8 cellular contexts compared by ENCODE assay signal in the genomic region with DNA sequence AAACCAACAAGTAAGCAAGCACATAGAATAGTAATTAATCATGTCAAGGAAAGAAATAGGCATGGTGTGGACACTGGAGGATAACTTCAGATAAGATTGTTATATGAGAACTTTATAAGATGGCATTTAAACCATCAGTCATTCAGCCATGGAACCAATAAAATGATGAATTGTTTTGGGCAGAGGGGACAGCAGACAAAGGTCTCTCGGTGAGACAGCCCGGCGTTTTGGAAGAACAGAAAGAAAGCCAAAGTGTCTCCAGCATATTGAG. TPM values are rescaled to one million over a fixed set of nuclear protein-coding genes. Genes with fewer than 3 reads are reported as not detected.
DNase-seq lines count a peak whose midpoint lies in the region; ATAC-seq, FAIRE-seq and TF ChIP-seq lines count a peak whose summit lies in the region.

No MANE protein-coding gene starts in this region.

- no peaks in the 10 kb centered on the region for H4K20me1 ChIP-seq in HepG2 (ENCODE audit: insufficient read depth, low read length)

- peak overlapping the region; percentile 54 for H3K9ac ChIP-seq in HepG2 (ENCODE audit: insufficient read depth, low read depth, low read length)

- H3K4me1 ChIP-seq in HepG2 (ENCODE audit: insufficient read depth, low read length), result peaks cover 32% of the 10 kb centered on the region

- no peak for TF ChIP-seq EP300 in HepG2 (IDR thresholded peaks at IDR 0.05; ENCODE audit: low read depth in 2 of 2, low read length in 2 of 2)
- no peak for TF ChIP-seq EP300 in HepG2 (CRISPR knock-in tag; IDR thresholded peaks at IDR 0.05; ENCODE audit: borderline replicate concordance)

- no peak for FAIRE-seq in HepG2 (lab: Jason Lieb, UNC)

- no peak for ATAC-seq in activated CD4-positive, alpha-beta T cell treated with anti-CD3 and anti-CD28 coated beads for 36 hours
- ATAC-seq in activated naive CD8-positive, alpha-beta T cell treated with anti-CD3 and anti-CD28 coated beads, Interleukin-2, amount 50 U/mL, for 24 hours, result no peak
- ATAC-seq in HepG2, result no peak
- no peak for ATAC-seq in GM19023 (IDR thresholded peaks at IDR 0.05; ENCODE audit: unreplicated experiment)

- H3K27ac Mint-ChIP-seq in activated CD4-positive, alpha-beta T cell treated with anti-CD3 and anti-CD28 coated beads for 36 hours, result peak overlapping the region; percentile 100
- H3K27ac Mint-ChIP-seq in activated naive CD8-positive, alpha-beta T cell treated with anti-CD3 and anti-CD28 coated beads, Interleukin-2, amount 50 U/mL, for 24 hours, result peak overlapping the region; percentile 99

- intact Hi-C loops in activated CD4-positive, alpha-beta T cell treated with anti-CD3 and anti-CD28 coated beads for 36 hours (cut with DNase I, micrococcal nuclease), result loop anchor here in 1 of 2 experiments (2.0 to 10.0 kb wide), 5 partner anchors 36 to 1350 kb away; a partner anchor contains a TSS
- intact Hi-C loops in HepG2 (cut with micrococcal nuclease; ENCODE audit: unreplicated experiment), result loop anchor here (1.0 to 2.0 kb wide), 2 partner anchors 94 to 238 kb away; a partner anchor contains a TSS

- DNase-seq in activated CD4-positive, alpha-beta T cell treated with anti-CD3 and anti-CD28 coated beads for 36 hours, result no peak
- no peak for DNase-seq in activated CD4-positive, alpha-beta T cell treated with anti-CD3 and anti-CD28 coated beads, Interleukin-2, amount 50 U/mL, for 48 hours
- no peak for DNase-seq in activated naive CD8-positive, alpha-beta T cell treated with anti-CD3 and anti-CD28 coated beads, Interleukin-2, amount 50 U/mL, for 24 hours
- DNase-seq in HepG2 (ENCODE audit: low spot score) (no peak), NCI-H1694 treated with DMSO at 0.1 percent for 48 hours (lab: John Stamatoyannopoulos, UW) (no peak), superior temporal gyrus (ENCODE audit: extremely low spot score) (no peak)

- peaks cover 31% of the 10 kb centered on the region for H3K4me1 Mint-ChIP-seq in activated CD4-positive, alpha-beta T cell treated with anti-CD3 and anti-CD28 coated beads for 36 hours
- peaks cover 45% of the 10 kb centered on the region for H3K4me1 Mint-ChIP-seq in activated naive CD8-positive, alpha-beta T cell treated with anti-CD3 and anti-CD28 coated beads, Interleukin-2, amount 50 U/mL, for 24 hours

- no peak for TF ChIP-seq POLR2A in HepG2 (IDR thresholded peaks at IDR 0.05; ENCODE audit: insufficient read depth in 1 of 2, low read depth in 2 of 2, low read length in 2 of 2)

- no peaks in the 10 kb centered on the region for H3K36me3 ChIP-seq in HepG2 (replicated peaks in 1 of 2; ENCODE audit: control insufficient read depth in 1 of 2, insufficient read depth in 2 of 2, low read length in 2 of 2)

- peaks cover 23% of the 10 kb centered on the region for H3K36me3 Mint-ChIP-seq in activated CD4-positive, alpha-beta T cell treated with anti-CD3 and anti-CD28 coated beads for 36 hours (ENCODE audit: low read depth)
- peaks cover 15% of the 10 kb centered on the region for H3K36me3 Mint-ChIP-seq in activated naive CD8-positive, alpha-beta T cell treated with anti-CD3 and anti-CD28 coated beads, Interleukin-2, amount 50 U/mL, for 24 hours (ENCODE audit: low read depth)

- H3K9me3 Mint-ChIP-seq in activated CD4-positive, alpha-beta T cell treated with anti-CD3 and anti-CD28 coated beads for 36 hours (ENCODE audit: low read depth), result no peaks in the 10 kb centered on the region
- no peaks in the 10 kb centered on the region for H3K9me3 Mint-ChIP-seq in activated naive CD8-positive, alpha-beta T cell treated with anti-CD3 and anti-CD28 coated beads, Interleukin-2, amount 50 U/mL, for 24 hours

- H3K79me2 ChIP-seq in HepG2 (ENCODE audit: insufficient read depth, low read length), result peaks cover 14% of the 10 kb centered on the region

- H3K4me2 ChIP-seq in HepG2 (ENCODE audit: low read depth, low read length), result peak overlapping the region; percentile 94

- H3K4me3 ChIP-seq in HepG2 (replicated peaks in 1 of 3; ENCODE audit: insufficient read depth in 1 of 3, low read depth in 2 of 3, low read length in 3 of 3), result peak overlapping the region; percentile 48 to 63 (median 57)

- POLR2A ChIA-PET in activated CD4-positive, alpha-beta T cell treated with anti-CD3 and anti-CD28 coated beads for 36 hours (lab: Charles Lee), result interaction anchor here (3.2 kb wide), 1 partner anchor 171 kb away, joined by 17 read pairs; a partner anchor contains a TSS
- POLR2A ChIA-PET in HepG2 (lab: Yijun Ruan, JAX), result interaction anchor here (1.0 to 2.2 kb wide), 2 partner anchors 13 to 238 kb away, joined by 5 to 9 read pairs; a partner anchor contains a TSS

- in situ Hi-C loops in HepG2 (cut with HindIII; ENCODE audit: extremely low pct_ligation_motif_present, low pct_unique_long_range_greater_than_20kb), result no loop called here

- no peaks in the 10 kb centered on the region for H3K9me3 ChIP-seq in HepG2 (ENCODE audit: low read length)

- TF ChIP-seq CTCF in HepG2 (CRISPR knock-in tag; IDR thresholded peaks at IDR 0.05), result no peak

- peak overlapping the region; percentile 75 for H2AFZ ChIP-seq in HepG2 (ENCODE audit: low read length)

- CTCF ChIA-PET in activated CD4-positive, alpha-beta T cell treated with anti-CD3 and anti-CD28 coated beads for 36 hours (lab: Charles Lee), result interaction anchor here (0.6 to 2.0 kb wide), 7 partner anchors 13 to 825 kb away, joined by 3 to 8 read pairs (median 3); a partner anchor contains a TSS
- CTCF ChIA-PET in HepG2 (lab: Yijun Ruan, JAX; ENCODE audit: low intra/inter-chr PET ratio, low total read pairs), result no interaction called here

- H3K4me3 Mint-ChIP-seq in activated CD4-positive, alpha-beta T cell treated with anti-CD3 and anti-CD28 coated beads for 36 hours, result peak overlapping the region; percentile 96
- H3K4me3 Mint-ChIP-seq in activated naive CD8-positive, alpha-beta T cell treated with anti-CD3 and anti-CD28 coated beads, Interleukin-2, amount 50 U/mL, for 24 hours, result peak overlapping the region; percentile 99

- BruUV-seq in HepG2 (replicated peaks; lab: Mats Ljungman, UMichigan), result no TSS peak

- WGBS in HepG2 (ENCODE audit: low lambda C conversion rate), result 0% methylated on average over 3 of the region's 3 CpGs

- no peaks in the 10 kb centered on the region for H3K27me3 ChIP-seq in HepG2 (ENCODE audit: control insufficient read depth in 1 of 2, insufficient read depth in 2 of 2, low read length in 2 of 2)

- no peaks in the 10 kb centered on the region for H3K27me3 Mint-ChIP-seq in activated CD4-positive, alpha-beta T cell treated with anti-CD3 and anti-CD28 coated beads for 36 hours
- no peaks in the 10 kb centered on the region for H3K27me3 Mint-ChIP-seq in activated naive CD8-positive, alpha-beta T cell treated with anti-CD3 and anti-CD28 coated beads, Interleukin-2, amount 50 U/mL, for 24 hours

- TF ChIP-seq RAD21 in HepG2 (CRISPR knock-in tag; IDR thresholded peaks at IDR 0.05), result no peak

- H3K27ac ChIP-seq in HepG2 (ENCODE audit: extremely low read length, insufficient read depth, low read length) (peak overlapping the region; percentile 10), temporal lobe (ENCODE audit: low read depth, low read length) (peak overlapping the region; percentile 92)

TF ChIP-seq in HepG2, 621 proteins besides CTCF, POLR2A, EP300 and RAD21 (continues in another document):
- no peak for TF ChIP-seq NBN (conservative IDR thresholded peaks at IDR 0.05)
- no peak for TF ChIP-seq ZMYM2 (CRISPR knock-in tag; IDR thresholded peaks at IDR 0.05)
- TF ChIP-seq MAFG (CRISPR knock-in tag; IDR thresholded peaks at IDR 0.05), result no peak
- TF ChIP-seq, protein P1, sequence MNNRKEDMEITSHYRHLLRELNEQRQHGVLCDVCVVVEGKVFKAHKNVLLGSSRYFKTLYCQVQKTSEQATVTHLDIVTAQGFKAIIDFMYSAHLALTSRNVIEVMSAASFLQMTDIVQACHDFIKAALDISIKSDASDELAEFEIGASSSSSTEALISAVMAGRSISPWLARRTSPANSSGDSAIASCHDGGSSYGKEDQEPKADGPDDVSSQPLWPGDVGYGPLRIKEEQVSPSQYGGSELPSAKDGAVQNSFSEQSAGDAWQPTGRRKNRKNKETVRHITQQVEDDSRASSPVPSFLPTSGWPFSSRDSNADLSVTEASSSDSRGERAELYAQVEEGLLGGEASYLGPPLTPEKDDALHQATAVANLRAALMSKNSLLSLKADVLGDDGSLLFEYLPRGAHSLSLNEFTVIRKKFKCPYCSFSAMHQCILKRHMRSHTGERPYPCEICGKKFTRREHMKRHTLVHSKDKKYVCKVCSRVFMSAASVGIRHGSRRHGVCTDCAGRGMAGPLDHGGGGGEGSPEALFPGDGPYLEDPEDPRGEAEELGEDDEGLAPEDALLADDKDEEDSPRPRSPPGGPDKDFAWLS (CRISPR knock-in tag; IDR thresholded peaks at IDR 0.05; ENCODE audit: borderline replicate concordance), result no peak
- TF ChIP-seq MTF1 (CRISPR knock-in tag; IDR thresholded peaks at IDR 0.05), result no peak

RNA-seq across cellular contexts. Expression of a gene that starts 0.8 kb away (rescaled TPM):
- 10 to 100 TPM; 44.2 to 53.4 TPM for total RNA-seq in activated CD4-positive, alpha-beta T cell treated with anti-CD3 and anti-CD28 coated beads for 36 hours
- 17.8 and 23.3 TPM in 2 replicates for total RNA-seq in HepG2 (2016; rRNA removed; fragmentation: Illumina TruSeq; extraction: Trizol)
- total RNA-seq in HepG2 (2016; cell fraction: cytosol; rRNA removed; fragmentation: Illumina TruSeq; extraction: Trizol; ENCODE audit: low read depth), result 1.8 and 2.6 TPM in 2 replicates
- 18.9 and 23.0 TPM in 2 replicates for total RNA-seq in HepG2 (2016; cell fraction: insoluble cytoplasmic fraction; rRNA removed; fragmentation: Illumina TruSeq; extraction: Trizol)
- 5.3 and 7.4 TPM in 2 replicates for total RNA-seq in HepG2 (2016; cell fraction: membrane; rRNA removed; fragmentation: Illumina TruSeq; extraction: Trizol)
- 13.4 and 15.2 TPM in 2 replicates for total RNA-seq in HepG2 (2016; cell fraction: nucleus; rRNA removed; fragmentation: Illumina TruSeq; extraction: Trizol)
- polyA plus RNA-seq in HepG2 (2011; rRNA removed), result 9.4 and 11.9 TPM in 2 replicates
- polyA plus RNA-seq in HepG2 (2011; cell fraction: cytosol; rRNA removed), result 5.7 and 7.3 TPM in 2 replicates
- 3.9 and 6.2 TPM in 2 replicates for polyA plus RNA-seq in HepG2 (2011; cell fraction: nucleus; rRNA removed)
- 4.0 and 4.3 TPM in 2 replicates for polyA plus RNA-seq in HepG2 (2012)
- 0.48 and 0.78 TPM in 2 replicates for polyA plus RNA-seq in HepG2 (2016; cell fraction: cytosol; fragmentation: Illumina TruSeq; extraction: Trizol; ENCODE audit: low read depth)
- polyA plus RNA-seq in HepG2 (2016; cell fraction: insoluble cytoplasmic fraction; fragmentation: Illumina TruSeq; extraction: Trizol; ENCODE audit: low read depth), result 9.7 and 10.4 TPM in 2 replicates
- polyA plus RNA-seq in HepG2 (2016; cell fraction: membrane; fragmentation: Illumina TruSeq; extraction: Trizol; ENCODE audit: low read depth), result 1.3 and 1.5 TPM in 2 replicates
- polyA plus RNA-seq in HepG2 (2016; cell fraction: nucleus; fragmentation: Illumina TruSeq; extraction: Trizol; ENCODE audit: insufficient read depth, low read depth), result 9.8 and 12.4 TPM in 2 replicates
- polyA minus RNA-seq in HepG2 (2011; rRNA and poly(A)+ RNA removed; ENCODE audit: low replicate concordance), result 8.4 and 29.8 TPM in 2 replicates
- polyA minus RNA-seq in HepG2 (2011; cell fraction: cytosol; rRNA and poly(A)+ RNA removed), result 6.3 and 8.6 TPM in 2 replicates
- 21.3 and 23.7 TPM in 2 replicates for polyA minus RNA-seq in HepG2 (2011; cell fraction: nucleus; rRNA and poly(A)+ RNA removed)
- total RNA-seq in temporal lobe, result 86.1 TPM
